Comparison of ENCODE assay signal across 26 cellular contexts in genomic region chr3:32184187-32184730, GRCh38.
"Had no signal": no experiment of that assay in that cellular context is flagged by ENCODE, and none has a peak within 500 bp of the region (broad histone marks: within the 10 kb centered on the region; RNA-seq: fewer than 3 reads in every experiment).

No MANE protein-coding gene starts in this region.

- H3K4me3 ChIP-seq: gastrocnemius medialis, mucosa of descending colon, smooth muscle cell, thoracic aorta, vagina had no signal

- H3K27me3 ChIP-seq: gastrocnemius medialis, vagina had no signal

- H3K27ac ChIP-seq: gastrocnemius medialis, parathyroid adenoma, thoracic aorta, vagina, VCaP had no signal

- H3K27ac Mint-ChIP-seq: activated CD4-positive, alpha-beta T cell treated with anti-CD3 and anti-CD28 coated beads, Interleukin-2, amount 10 ng/mL, durations not matched to agents 7 days and 5 days; activated CD8-positive, alpha-beta memory T cell treated with anti-CD3 and anti-CD28 coated beads, Interleukin-2, amount 10 ng/mL, durations not matched to agents 7 days and 5 days; activated CD8-positive, alpha-beta T cell treated with anti-CD3 and anti-CD28 coated beads for 36 hours; activated naive CD4-positive, alpha-beta T cell treated with anti-CD3 and anti-CD28 coated beads, Interleukin-2, amount 10 ng/mL, durations not matched to agents 7 days and 5 days; brain; nephron progenitor cell; T-helper 2 cell treated with Interferon-gamma antibody and Interleukin-4, amounts not matched to agents 5 μg/mL and 100 μg/mL, for 36 hours; type B pancreatic cell had no signal

- H3K27me3 Mint-ChIP-seq: type B pancreatic cell had no signal

- H3K79me2 ChIP-seq: parathyroid adenoma had no signal

- H3K9me3 ChIP-seq: gastrocnemius medialis, mucosa of descending colon, thoracic aorta, vagina had no signal

- H3K36me3 Mint-ChIP-seq: activated CD8-positive, alpha-beta memory T cell treated with anti-CD3 and anti-CD28 coated beads, Interleukin-2, amount 10 ng/mL, durations not matched to agents 7 days and 5 days; activated naive CD4-positive, alpha-beta T cell treated with anti-CD3 and anti-CD28 coated beads, Interleukin-2, amount 10 ng/mL, durations not matched to agents 7 days and 5 days; brain; type B pancreatic cell had no signal

- DNase-seq: activated CD4-positive, alpha-beta T cell treated with anti-CD3 and anti-CD28 coated beads, Interleukin-2, amount 10 ng/mL, durations not matched to agents 7 days and 5 days; activated CD8-positive, alpha-beta memory T cell treated with anti-CD3 and anti-CD28 coated beads, Interleukin-2, amount 10 ng/mL, durations not matched to agents 7 days and 5 days; activated CD8-positive, alpha-beta T cell treated with anti-CD3 and anti-CD28 coated beads for 36 hours; activated effector memory CD4-positive, alpha-beta T cell treated with anti-CD3 and anti-CD28 coated beads, Interleukin-2, amount 50 U/mL, for 16 hours; activated naive CD4-positive, alpha-beta T cell treated with anti-CD3 and anti-CD28 coated beads, Interleukin-2, amount 10 ng/mL, durations not matched to agents 7 days and 5 days; activated T-cell treated with anti-CD3 and anti-CD28 coated beads for 4 hours; central memory CD4-positive, alpha-beta T cell; dermis blood vessel endothelial cell; effector CD8-positive, alpha-beta T cell; gastrocnemius medialis; hippocampal formation; left cardiac atrium; mesendoderm; mucosa of descending colon; nephron progenitor cell; nucleus accumbens; stimulated activated CD4-positive, alpha-beta T cell treated with anti-CD3 and anti-CD28 coated beads, Interleukin-15, amount 100 ng/mL, for 24 hours; stimulated activated naive CD4-positive, alpha-beta T cell had no signal

- H3K9me3 Mint-ChIP-seq: activated CD4-positive, alpha-beta T cell treated with anti-CD3 and anti-CD28 coated beads, Interleukin-2, amount 10 ng/mL, durations not matched to agents 7 days and 5 days; activated CD8-positive, alpha-beta T cell treated with anti-CD3 and anti-CD28 coated beads for 36 hours; activated naive CD4-positive, alpha-beta T cell treated with anti-CD3 and anti-CD28 coated beads, Interleukin-2, amount 10 ng/mL, durations not matched to agents 7 days and 5 days; brain; nephron progenitor cell; T-helper 2 cell treated with Interferon-gamma antibody and Interleukin-4, amounts not matched to agents 5 μg/mL and 100 μg/mL, for 36 hours; type B pancreatic cell had no signal

- H3K4me2 ChIP-seq: smooth muscle cell had no signal

- H3K4me3 Mint-ChIP-seq: activated CD4-positive, alpha-beta T cell treated with anti-CD3 and anti-CD28 coated beads, Interleukin-2, amount 10 ng/mL, durations not matched to agents 7 days and 5 days; activated CD8-positive, alpha-beta memory T cell treated with anti-CD3 and anti-CD28 coated beads, Interleukin-2, amount 10 ng/mL, durations not matched to agents 7 days and 5 days; activated CD8-positive, alpha-beta T cell treated with anti-CD3 and anti-CD28 coated beads for 36 hours; activated naive CD4-positive, alpha-beta T cell treated with anti-CD3 and anti-CD28 coated beads, Interleukin-2, amount 10 ng/mL, durations not matched to agents 7 days and 5 days; brain; nephron progenitor cell; T-helper 2 cell treated with Interferon-gamma antibody and Interleukin-4, amounts not matched to agents 5 μg/mL and 100 μg/mL, for 36 hours; type B pancreatic cell had no signal

- H3K9ac ChIP-seq: parathyroid adenoma had no signal

- H3K4me1 Mint-ChIP-seq: activated CD8-positive, alpha-beta memory T cell treated with anti-CD3 and anti-CD28 coated beads, Interleukin-2, amount 10 ng/mL, durations not matched to agents 7 days and 5 days; activated naive CD4-positive, alpha-beta T cell treated with anti-CD3 and anti-CD28 coated beads, Interleukin-2, amount 10 ng/mL, durations not matched to agents 7 days and 5 days; brain had no signal

- H2AFZ ChIP-seq: parathyroid adenoma had no signal

- H3K36me3 ChIP-seq: gastrocnemius medialis, thoracic aorta, vagina had no signal

- H3K4me1 ChIP-seq: gastrocnemius medialis, parathyroid adenoma had no signal
